Comparison of ENCODE assay signal across 28 cellular contexts in the genomic region with DNA sequence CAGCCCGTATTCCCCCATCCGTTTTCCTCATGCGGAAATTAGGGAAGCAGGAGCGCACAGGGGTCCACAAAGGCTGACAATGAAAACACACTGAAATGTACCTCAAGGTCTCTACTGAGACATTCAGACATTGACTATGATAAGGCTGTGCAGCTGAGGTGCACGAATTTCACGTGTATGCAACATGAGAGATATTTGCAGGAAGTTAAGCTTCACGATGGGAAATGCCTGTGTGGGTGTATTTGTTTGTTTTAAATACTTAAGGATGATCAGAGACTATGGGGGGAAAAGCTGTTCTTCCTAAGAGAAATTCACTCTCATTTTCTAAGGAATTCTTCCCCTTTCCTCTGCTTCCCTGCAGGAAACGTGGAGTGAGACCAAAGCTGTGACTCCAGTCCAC. TPM values are rescaled to one million over a fixed set of nuclear protein-coding genes. Genes with fewer than 3 reads are reported as not detected.
"Had no signal": no experiment of that assay in that cellular context is flagged by ENCODE, and none has a peak within 500 bp of the region (broad histone marks: within the 10 kb centered on the region; RNA-seq: fewer than 3 reads in every experiment).

No MANE protein-coding gene starts in this region.

- ATAC-seq: activated T-cell treated with anti-CD3 and anti-CD28 coated beads, Interleukin-2, amount 50 U/mL, for 72 hours; gastroesophageal sphincter; heart right ventricle; left lobe of liver; naive thymus-derived CD8-positive, alpha-beta T cell; stimulated activated naive CD8-positive, alpha-beta T cell treated with anti-CD3 and anti-CD28 coated beads, Interleukin-15, Interleukin-2, amounts not matched to agents 100 U/mL and 50 U/mL, for 24 hours; upper lobe of right lung; WTC11 had no signal

- H3K4me1 ChIP-seq: gastroesophageal sphincter, heart right ventricle, thyroid gland, upper lobe of right lung had no signal

- H3K4me3 Mint-ChIP-seq: activated naive CD4-positive, alpha-beta T cell treated with anti-CD3 and anti-CD28 coated beads for 36 hours; activated naive CD8-positive, alpha-beta T cell treated with anti-CD3 and anti-CD28 coated beads, Interleukin-2, amount 10 ng/mL, durations not matched to agents 7 days and 5 days; activated T-cell treated with anti-CD3 and anti-CD28 coated beads, Interleukin-2, amount 50 U/mL, for 72 hours; dendritic cell treated with granulocyte-macrophage colony-stimulating factor and Interleukin-4, amounts not matched to agents 40 ng/mL and 50 ng/mL, for 4 days; naive thymus-derived CD8-positive, alpha-beta T cell; neural progenitor cell; WTC11 had no signal

- H2AFZ ChIP-seq: neural progenitor cell had no signal

- H3K9me3 Mint-ChIP-seq: activated naive CD4-positive, alpha-beta T cell treated with anti-CD3 and anti-CD28 coated beads for 36 hours; activated naive CD8-positive, alpha-beta T cell treated with anti-CD3 and anti-CD28 coated beads, Interleukin-2, amount 10 ng/mL, durations not matched to agents 7 days and 5 days; dendritic cell treated with granulocyte-macrophage colony-stimulating factor and Interleukin-4, amounts not matched to agents 40 ng/mL and 50 ng/mL, for 4 days; naive thymus-derived CD8-positive, alpha-beta T cell had no signal

- H3K36me3 ChIP-seq: gastroesophageal sphincter, heart right ventricle, neural progenitor cell, sigmoid colon, thyroid gland, upper lobe of right lung had no signal

- H3K27me3 ChIP-seq: gastroesophageal sphincter, neural progenitor cell, sigmoid colon, thyroid gland, upper lobe of right lung had no signal

- H3K36me3 Mint-ChIP-seq: activated naive CD8-positive, alpha-beta T cell treated with anti-CD3 and anti-CD28 coated beads, Interleukin-2, amount 10 ng/mL, durations not matched to agents 7 days and 5 days; naive thymus-derived CD8-positive, alpha-beta T cell; neural progenitor cell had no signal

- H3K27ac ChIP-seq: gastroesophageal sphincter, heart right ventricle, neural progenitor cell, thyroid gland, upper lobe of right lung had no signal

- H3K27ac Mint-ChIP-seq: activated naive CD4-positive, alpha-beta T cell treated with anti-CD3 and anti-CD28 coated beads for 36 hours; activated naive CD8-positive, alpha-beta T cell treated with anti-CD3 and anti-CD28 coated beads, Interleukin-2, amount 10 ng/mL, durations not matched to agents 7 days and 5 days; activated T-cell treated with anti-CD3 and anti-CD28 coated beads, Interleukin-2, amount 50 U/mL, for 72 hours; dendritic cell treated with granulocyte-macrophage colony-stimulating factor and Interleukin-4, amounts not matched to agents 40 ng/mL and 50 ng/mL, for 4 days; naive thymus-derived CD8-positive, alpha-beta T cell; neural progenitor cell; WTC11 had no signal

- H3K4me2 ChIP-seq: neural progenitor cell had no signal

- H3K4me1 Mint-ChIP-seq: activated naive CD8-positive, alpha-beta T cell treated with anti-CD3 and anti-CD28 coated beads, Interleukin-2, amount 10 ng/mL, durations not matched to agents 7 days and 5 days had no signal

- H3K9me3 ChIP-seq: thyroid gland, upper lobe of right lung had no signal

- H3K4me3 ChIP-seq: gastroesophageal sphincter, heart right ventricle, lung, neural progenitor cell, sigmoid colon, thyroid gland, upper lobe of right lung had no signal

- DNase-seq: activated CD4-positive, alpha-beta T cell treated with anti-CD3 and anti-CD28 coated beads, Interleukin-2, amount 50 U/mL, for 48 hours; activated effector memory CD4-positive, alpha-beta T cell treated with Interleukin-2 at 50 U/mL for 16 hours; activated naive CD4-positive, alpha-beta T cell treated with anti-CD3 and anti-CD28 coated beads for 36 hours; activated naive CD8-positive, alpha-beta T cell treated with anti-CD3 and anti-CD28 coated beads, Interleukin-2, amount 10 ng/mL, durations not matched to agents 7 days and 5 days; activated T-cell treated with anti-CD3 and anti-CD28 coated beads, Interleukin-2, amount 50 U/mL, for 72 hours; amygdala; effector CD8-positive, alpha-beta T cell; heart right ventricle; naive thymus-derived CD8-positive, alpha-beta T cell; retina; sigmoid colon; stimulated activated CD4-positive, alpha-beta T cell treated with anti-CD3 and anti-CD28 coated beads, Interleukin-4, amount 100 ng/mL, for 24 hours; stimulated activated naive CD8-positive, alpha-beta T cell treated with anti-CD3 and anti-CD28 coated beads, Interleukin-15, Interleukin-2, amounts not matched to agents 100 U/mL and 50 U/mL, for 24 hours; T-helper 1 cell; thyroid gland; upper lobe of right lung had no signal

RNA-seq across cellular contexts. Expression of a gene that starts 2.6 kb away (rescaled TPM):
- total RNA-seq: activated naive CD4-positive, alpha-beta T cell treated with anti-CD3 and anti-CD28 coated beads for 36 hours; activated naive CD8-positive, alpha-beta T cell treated with anti-CD3 and anti-CD28 coated beads, Interleukin-2, amount 10 ng/mL, durations not matched to agents 7 days and 5 days; activated T-cell treated with anti-CD3 and anti-CD28 coated beads, Interleukin-2, amount 50 U/mL, for 72 hours; cardiac septum; chondrocyte; gastroesophageal sphincter; heart right ventricle; kidney epithelial cell; left lobe of liver; lung; naive thymus-derived CD8-positive, alpha-beta T cell; omental fat pad; sigmoid colon; subcutaneous adipose tissue; upper lobe of right lung had no signal
- polyA plus RNA-seq: esophagus; heart right ventricle; lung; naive thymus-derived CD8-positive, alpha-beta T cell had no signal

RNA-seq across cellular contexts. Expression of a gene that starts 37.6 kb away (rescaled TPM):
- total RNA-seq: activated naive CD4-positive, alpha-beta T cell treated with anti-CD3 and anti-CD28 coated beads for 36 hours; activated naive CD8-positive, alpha-beta T cell treated with anti-CD3 and anti-CD28 coated beads, Interleukin-2, amount 10 ng/mL, durations not matched to agents 7 days and 5 days; activated T-cell treated with anti-CD3 and anti-CD28 coated beads, Interleukin-2, amount 50 U/mL, for 72 hours; cardiac septum; chondrocyte; gastroesophageal sphincter; heart right ventricle; kidney epithelial cell; left lobe of liver; lung; naive thymus-derived CD8-positive, alpha-beta T cell; omental fat pad; sigmoid colon; subcutaneous adipose tissue; thyroid gland; upper lobe of right lung; WTC11 had no signal
- polyA plus RNA-seq: esophagus; heart right ventricle; lung; naive thymus-derived CD8-positive, alpha-beta T cell; sigmoid colon had no signal
